In the genomic region with DNA sequence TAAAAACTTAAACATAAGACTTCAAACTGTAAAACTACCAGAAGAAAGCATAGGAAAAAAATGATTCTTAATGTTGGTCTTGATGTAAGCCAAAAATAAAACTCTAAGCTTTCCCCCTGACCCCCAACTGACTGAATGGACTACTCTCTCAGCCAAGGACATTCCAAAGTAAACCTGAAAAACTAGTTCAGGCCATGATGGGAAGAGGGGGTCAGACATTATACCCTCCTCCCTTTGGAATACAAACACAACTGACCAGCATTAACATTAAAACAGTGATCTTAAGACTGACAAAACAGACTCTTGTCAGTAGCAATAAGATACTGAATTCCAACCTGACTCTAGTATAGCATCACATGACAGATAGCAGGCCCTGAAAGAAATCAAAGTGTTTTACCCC, we compare ENCODE assay signal across 1 cellular context.
TF ChIP-seq lines count a peak whose summit lies in the region.

No MANE protein-coding gene starts in this region.

TF ChIP-seq in GM23338, 12 proteins besides CTCF, POLR2A, EP300 and RAD21 (continued from another document):
- TF ChIP-seq, protein P1, sequence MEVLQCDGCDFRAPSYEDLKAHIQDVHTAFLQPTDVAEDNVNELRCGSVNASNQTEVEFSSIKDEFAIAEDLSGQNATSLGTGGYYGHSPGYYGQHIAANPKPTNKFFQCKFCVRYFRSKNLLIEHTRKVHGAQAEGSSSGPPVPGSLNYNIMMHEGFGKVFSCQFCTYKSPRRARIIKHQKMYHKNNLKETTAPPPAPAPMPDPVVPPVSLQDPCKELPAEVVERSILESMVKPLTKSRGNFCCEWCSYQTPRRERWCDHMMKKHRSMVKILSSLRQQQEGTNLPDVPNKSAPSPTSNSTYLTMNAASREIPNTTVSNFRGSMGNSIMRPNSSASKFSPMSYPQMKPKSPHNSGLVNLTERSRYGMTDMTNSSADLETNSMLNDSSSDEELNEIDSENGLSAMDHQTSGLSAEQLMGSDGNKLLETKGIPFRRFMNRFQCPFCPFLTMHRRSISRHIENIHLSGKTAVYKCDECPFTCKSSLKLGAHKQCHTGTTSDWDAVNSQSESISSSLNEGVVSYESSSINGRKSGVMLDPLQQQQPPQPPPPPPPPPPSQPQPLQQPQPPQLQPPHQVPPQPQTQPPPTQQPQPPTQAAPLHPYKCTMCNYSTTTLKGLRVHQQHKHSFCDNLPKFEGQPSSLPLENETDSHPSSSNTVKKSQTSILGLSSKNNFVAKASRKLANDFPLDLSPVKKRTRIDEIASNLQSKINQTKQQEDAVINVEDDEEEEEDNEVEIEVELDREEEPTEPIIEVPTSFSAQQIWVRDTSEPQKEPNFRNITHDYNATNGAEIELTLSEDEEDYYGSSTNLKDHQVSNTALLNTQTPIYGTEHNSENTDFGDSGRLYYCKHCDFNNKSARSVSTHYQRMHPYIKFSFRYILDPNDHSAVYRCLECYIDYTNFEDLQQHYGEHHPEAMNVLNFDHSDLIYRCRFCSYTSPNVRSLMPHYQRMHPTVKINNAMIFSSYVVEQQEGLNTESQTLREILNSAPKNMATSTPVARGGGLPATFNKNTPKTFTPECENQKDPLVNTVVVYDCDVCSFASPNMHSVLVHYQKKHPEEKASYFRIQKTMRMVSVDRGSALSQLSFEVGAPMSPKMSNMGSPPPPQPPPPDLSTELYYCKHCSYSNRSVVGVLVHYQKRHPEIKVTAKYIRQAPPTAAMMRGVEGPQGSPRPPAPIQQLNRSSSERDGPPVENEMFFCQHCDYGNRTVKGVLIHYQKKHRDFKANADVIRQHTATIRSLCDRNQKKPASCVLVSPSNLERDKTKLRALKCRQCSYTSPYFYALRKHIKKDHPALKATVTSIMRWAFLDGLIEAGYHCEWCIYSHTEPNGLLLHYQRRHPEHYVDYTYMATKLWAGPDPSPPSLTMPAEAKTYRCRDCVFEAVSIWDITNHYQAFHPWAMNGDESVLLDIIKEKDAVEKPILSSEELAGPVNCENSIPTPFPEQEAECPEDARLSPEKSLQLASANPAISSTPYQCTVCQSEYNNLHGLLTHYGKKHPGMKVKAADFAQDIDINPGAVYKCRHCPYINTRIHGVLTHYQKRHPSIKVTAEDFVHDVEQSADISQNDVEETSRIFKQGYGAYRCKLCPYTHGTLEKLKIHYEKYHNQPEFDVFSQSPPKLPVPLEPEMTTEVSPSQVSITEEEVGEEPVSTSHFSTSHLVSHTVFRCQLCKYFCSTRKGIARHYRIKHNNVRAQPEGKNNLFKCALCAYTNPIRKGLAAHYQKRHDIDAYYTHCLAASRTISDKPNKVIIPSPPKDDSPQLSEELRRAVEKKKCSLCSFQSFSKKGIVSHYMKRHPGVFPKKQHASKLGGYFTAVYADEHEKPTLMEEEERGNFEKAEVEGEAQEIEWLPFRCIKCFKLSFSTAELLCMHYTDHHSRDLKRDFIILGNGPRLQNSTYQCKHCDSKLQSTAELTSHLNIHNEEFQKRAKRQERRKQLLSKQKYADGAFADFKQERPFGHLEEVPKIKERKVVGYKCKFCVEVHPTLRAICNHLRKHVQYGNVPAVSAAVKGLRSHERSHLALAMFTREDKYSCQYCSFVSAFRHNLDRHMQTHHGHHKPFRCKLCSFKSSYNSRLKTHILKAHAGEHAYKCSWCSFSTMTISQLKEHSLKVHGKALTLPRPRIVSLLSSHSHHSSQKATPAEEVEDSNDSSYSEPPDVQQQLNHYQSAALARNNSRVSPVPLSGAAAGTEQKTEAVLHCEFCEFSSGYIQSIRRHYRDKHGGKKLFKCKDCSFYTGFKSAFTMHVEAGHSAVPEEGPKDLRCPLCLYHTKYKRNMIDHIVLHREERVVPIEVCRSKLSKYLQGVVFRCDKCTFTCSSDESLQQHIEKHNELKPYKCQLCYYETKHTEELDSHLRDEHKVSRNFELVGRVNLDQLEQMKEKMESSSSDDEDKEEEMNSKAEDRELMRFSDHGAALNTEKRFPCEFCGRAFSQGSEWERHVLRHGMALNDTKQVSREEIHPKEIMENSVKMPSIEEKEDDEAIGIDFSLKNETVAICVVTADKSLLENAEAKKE (CRISPR knock-in tag; IDR thresholded peaks at IDR 0.05) = no peak
- TF ChIP-seq CREB1 (CRISPR knock-in tag; IDR thresholded peaks at IDR 0.05; ENCODE audit: low read depth) (no peak), JUNB (IDR thresholded peaks at IDR 0.05; ENCODE audit: unreplicated experiment) (no peak), STAT1 (IDR thresholded peaks at IDR 0.05; ENCODE audit: unreplicated experiment) (no peak), EZH2 (IDR thresholded peaks at IDR 0.05; ENCODE audit: low read depth, unreplicated experiment) (no peak), POLR2AphosphoS5 (IDR thresholded peaks at IDR 0.05; ENCODE audit: low read depth) (no peak)
- TF ChIP-seq, protein P2, sequence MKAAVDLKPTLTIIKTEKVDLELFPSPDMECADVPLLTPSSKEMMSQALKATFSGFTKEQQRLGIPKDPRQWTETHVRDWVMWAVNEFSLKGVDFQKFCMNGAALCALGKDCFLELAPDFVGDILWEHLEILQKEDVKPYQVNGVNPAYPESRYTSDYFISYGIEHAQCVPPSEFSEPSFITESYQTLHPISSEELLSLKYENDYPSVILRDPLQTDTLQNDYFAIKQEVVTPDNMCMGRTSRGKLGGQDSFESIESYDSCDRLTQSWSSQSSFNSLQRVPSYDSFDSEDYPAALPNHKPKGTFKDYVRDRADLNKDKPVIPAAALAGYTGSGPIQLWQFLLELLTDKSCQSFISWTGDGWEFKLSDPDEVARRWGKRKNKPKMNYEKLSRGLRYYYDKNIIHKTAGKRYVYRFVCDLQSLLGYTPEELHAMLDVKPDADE (IDR thresholded peaks at IDR 0.05) = no peak
